In the genomic region with DNA sequence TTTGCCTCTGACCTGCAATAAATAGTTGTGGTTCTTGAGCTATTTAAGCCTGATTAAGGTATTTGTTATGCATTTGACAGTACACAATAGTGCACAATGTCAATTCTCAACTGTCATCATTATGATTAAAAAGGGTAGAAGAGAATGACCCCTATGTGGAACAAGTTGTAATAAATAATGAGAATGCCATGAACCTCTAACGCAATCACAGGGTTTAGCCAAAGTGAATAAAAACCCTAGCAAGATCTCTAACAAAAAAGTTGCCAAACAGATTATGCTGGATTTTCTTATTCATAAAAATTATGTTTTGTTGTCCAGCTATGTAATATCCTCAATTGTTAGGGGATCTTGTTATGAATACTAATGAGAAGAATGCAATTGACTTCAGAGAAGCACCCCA, we compare ENCODE assay signal across 34 cellular contexts.
"Had no signal": no experiment of that assay in that cellular context is flagged by ENCODE, and none has a peak within 500 bp of the region (broad histone marks: within the 10 kb centered on the region; RNA-seq: fewer than 3 reads in every experiment).

No MANE protein-coding gene starts in this region.

- H3K27ac ChIP-seq: KMS-11 had no signal

- H3K4me2 ChIP-seq: KMS-11 had no signal

- H3K4me3 ChIP-seq: MG63 had no signal

- H3K27me3 ChIP-seq: MG63 had no signal

- H3K9me3 ChIP-seq: MG63 had no signal

- H3K36me3 ChIP-seq: MG63 had no signal

- DNase-seq: Karpas-422, Kasumi-1, KG1, MG63, MM.1S, MV-4-11, NCI-H1048, NCI-H1092, NCI-H1092 treated with DMSO at 0.1 percent for 48 hours, NCI-H1105, NCI-H1105 treated with DMSO at 0.1 percent for 48 hours, NCI-H1417 treated with DMSO at 0.1 percent for 48 hours, NCI-H1436, NCI-H1436 treated with DMSO at 0.1 percent for 48 hours, NCI-H146, NCI-H1694, NCI-H1694 treated with DMSO at 0.1 percent for 48 hours, NCI-H187, NCI-H187 treated with DMSO at 0.1 percent for 48 hours, NCI-H1930, NCI-H2029, NCI-H2029 treated with DMSO at 0.1 percent for 48 hours, NCI-H2081, NCI-H2081 treated with DMSO at 0.1 percent for 48 hours, NCI-H2107, NCI-H2171, NCI-H2171 treated with DMSO at 0.1 percent for 48 hours, NCI-H2227 treated with DMSO at 0.1 percent for 48 hours, NCI-H226, NCI-H345, NCI-H446, NCI-H446 treated with DMSO at 0.1 percent for 48 hours, NCI-H510A had no signal

- H3K9ac ChIP-seq: KMS-11 had no signal
